Comparison of ENCODE assay signal across 1 cellular context in genomic region chr20:20373046-20373706, GRCh38.
TF ChIP-seq lines count a peak whose summit lies in the region.

No MANE protein-coding gene starts in this region.

TF ChIP-seq in H1, 55 proteins besides CTCF, POLR2A, EP300 and RAD21:
- TF ChIP-seq KDM4A (IDR thresholded peaks at IDR 0.05; ENCODE audit: low read depth, low read length, severe bottlenecking) (no peak), RXRA (IDR thresholded peaks at IDR 0.05; ENCODE audit: insufficient read depth, low read depth, low read length) (no peak), E2F6 (IDR thresholded peaks at IDR 0.05) (peak; percentile 64), TBP (IDR thresholded peaks at IDR 0.05; ENCODE audit: low read depth, low read length) (no peak)
- TF ChIP-seq, protein P1, sequence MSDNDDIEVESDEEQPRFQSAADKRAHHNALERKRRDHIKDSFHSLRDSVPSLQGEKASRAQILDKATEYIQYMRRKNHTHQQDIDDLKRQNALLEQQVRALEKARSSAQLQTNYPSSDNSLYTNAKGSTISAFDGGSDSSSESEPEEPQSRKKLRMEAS (IDR thresholded peaks at IDR 0.05) = peak; percentile 51; the same call in 1 of the 2 replicates
